11 cellular contexts compared by ENCODE assay signal in the genomic region with DNA sequence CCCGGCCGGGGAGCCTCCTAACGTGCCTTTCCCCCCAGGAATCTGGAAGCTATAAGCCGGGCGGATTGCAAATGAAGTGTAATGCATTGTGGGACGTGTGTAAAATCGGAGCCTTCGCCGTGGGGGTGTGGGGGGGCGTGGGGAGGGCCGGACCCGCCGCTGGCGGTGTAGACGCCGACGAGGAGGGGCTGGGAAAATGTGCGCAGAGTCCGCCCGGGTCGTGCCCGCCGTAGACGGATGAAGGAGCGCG. TPM values are rescaled to one million over a fixed set of nuclear protein-coding genes. Genes with fewer than 3 reads are reported as not detected.
DNase-seq lines count a peak whose midpoint lies in the region; ATAC-seq and TF ChIP-seq lines count a peak whose summit lies in the region.
"Had no signal": no experiment of that assay in that cellular context is flagged by ENCODE, and none has a peak within 500 bp of the region (broad histone marks: within the 10 kb centered on the region; RNA-seq: fewer than 3 reads in every experiment).

No MANE protein-coding gene starts in this region.

- H3K4me3 ChIP-seq in cardiac muscle cell = peak overlapping the region; percentile 64
- peak overlapping the region; percentile 51 to 74 for H3K4me3 ChIP-seq in gastroesophageal sphincter
- H3K4me3 ChIP-seq in neuron (ENCODE audit: low read length) = peak overlapping the region; percentile 87
- H3K4me3 ChIP-seq in aorta (ENCODE audit: low read length in 2 of 2) = peak overlapping the region; percentile 78 to 80

- TF ChIP-seq CTCF in cardiac muscle cell (IDR thresholded peaks at IDR 0.05; ENCODE audit: low read depth, low read length) (no peak), gastroesophageal sphincter (IDR thresholded peaks at IDR 0.05) (no peak)

- no peak for TF ChIP-seq EP300 in gastroesophageal sphincter (IDR thresholded peaks at IDR 0.05)

- intact Hi-C loops in cardiac septum (cut with DNase I) (no loop called here), aorta (cut with DNase I) (loop anchor here in 1 of 2 donors (5.0 kb wide), 2 partner anchors 64 to 81 kb away; no protein-coding TSS in a partner anchor)

- H3K27ac ChIP-seq in cardiac muscle cell (no peak overlapping the region), gastroesophageal sphincter (peak overlapping the region in 2 of 4 donors; percentile 74), aorta (ENCODE audit: low read depth in 1 of 2, low read length in 2 of 2) (no peak overlapping the region)

- no CpG with 5 or more reads among the region's 26 CpGs for WGBS in gastroesophageal sphincter (ENCODE audit: low coverage in 1 of 2), 2 donors
- 0 to 1% methylated on average over 19 to 26 of the region's 26 CpGs for WGBS in aorta, 2 donors

- DNase-seq in cardiac muscle cell (ENCODE audit: low read depth in 1 of 2, low spot score in 1 of 2) = no peak
- DNase-seq in cardiac septum (ENCODE audit: low spot score) = no peak
- no peak for DNase-seq in aorta
- no peak for DNase-seq in stimulated activated naive CD4-positive, alpha-beta T cell (lab: John Stamatoyannopoulos, UW)
- DNase-seq: ACHN had no signal

- no peak for TF ChIP-seq POLR2A in gastroesophageal sphincter (IDR thresholded peaks at IDR 0.05)

- H3K4me1 ChIP-seq in cardiac muscle cell (ENCODE audit: low read depth) (peaks cover 7% of the 10 kb centered on the region), gastroesophageal sphincter (peaks cover 0 to 27% (median 0%) of the 10 kb centered on the region in 3 donors), neuron (ENCODE audit: insufficient read depth, low read length) (peaks cover 39% of the 10 kb centered on the region), aorta (ENCODE audit: control insufficient read depth in 1 of 2, insufficient read depth in 2 of 2, low read length in 2 of 2) (no peaks in the 10 kb centered on the region)

- H2AFZ ChIP-seq in neuron (ENCODE audit: low read depth, low read length) = peak overlapping the region; percentile 40

- H3K27me3 ChIP-seq in cardiac muscle cell = no peaks in the 10 kb centered on the region
- peaks cover 14% of the 10 kb centered on the region for H3K27me3 ChIP-seq in gastroesophageal sphincter
- H3K27me3 ChIP-seq in neuron (ENCODE audit: insufficient read depth, low read length) = no peaks in the 10 kb centered on the region
- H3K27me3 ChIP-seq in aorta (ENCODE audit: control insufficient read depth in 1 of 2, insufficient read depth in 2 of 2, low read length in 1 of 2) = no peaks in the 10 kb centered on the region

- ATAC-seq in gastroesophageal sphincter = no peak
- ATAC-seq in aorta (ENCODE audit: low FRiP score) = peak; percentile 13
- no peak for ATAC-seq in HG03521 (IDR thresholded peaks at IDR 0.05; ENCODE audit: unreplicated experiment)
- ATAC-seq in HG03135 (IDR thresholded peaks at IDR 0.05; ENCODE audit: unreplicated experiment) = no peak
- ATAC-seq: activated T-helper 17 cell treated with anti-CD3 and anti-CD28 coated beads, Interleukin-2, amount 50 U/mL, for 72 hours had no signal

- no peaks in the 10 kb centered on the region for H3K9me3 ChIP-seq in cardiac muscle cell (ENCODE audit: low read depth)
- H3K9me3 ChIP-seq in gastroesophageal sphincter = no peaks in the 10 kb centered on the region
- no peaks in the 10 kb centered on the region for H3K9me3 ChIP-seq in neuron (ENCODE audit: low read length)
- H3K9me3 ChIP-seq in aorta (ENCODE audit: control insufficient read depth, low read length) = no peaks in the 10 kb centered on the region

- H3K36me3 ChIP-seq in cardiac muscle cell (no peaks in the 10 kb centered on the region), gastroesophageal sphincter (no peaks in the 10 kb centered on the region), neuron (ENCODE audit: insufficient read depth, low read length) (no peaks in the 10 kb centered on the region), aorta (ENCODE audit: control insufficient read depth in 1 of 2, insufficient read depth in 2 of 2, low read length in 1 of 2) (no peaks in the 10 kb centered on the region)

RNA-seq across cellular contexts. Expression of a gene that starts 1.3 kb away (rescaled TPM):
- total RNA-seq in cardiac muscle cell (11.5 and 20.1 TPM in 2 replicates), cardiac septum (9.4 TPM), gastroesophageal sphincter (10 to 100 TPM in 2 of 4 donors, 1 to 10 TPM in 2; 7.5 to 25.4 (median 11.2) TPM), aorta (10 to 100 TPM in 1 of 2 donors, 1 to 10 TPM in 1; 5.7 to 10.9 TPM)
- polyA plus RNA-seq in cardiac muscle cell (5.3 and 6.4 TPM in 2 replicates), aorta (under 1 TPM; 0.13 to 0.51 TPM)
- total RNA-seq: activated T-helper 17 cell treated with anti-CD3 and anti-CD28 coated beads, Interleukin-2, amount 50 U/mL, for 72 hours had no signal
- polyA plus RNA-seq: IgD-negative memory B cell had no signal
